ENCODE assay signal across 8 cellular contexts in the genomic region with DNA sequence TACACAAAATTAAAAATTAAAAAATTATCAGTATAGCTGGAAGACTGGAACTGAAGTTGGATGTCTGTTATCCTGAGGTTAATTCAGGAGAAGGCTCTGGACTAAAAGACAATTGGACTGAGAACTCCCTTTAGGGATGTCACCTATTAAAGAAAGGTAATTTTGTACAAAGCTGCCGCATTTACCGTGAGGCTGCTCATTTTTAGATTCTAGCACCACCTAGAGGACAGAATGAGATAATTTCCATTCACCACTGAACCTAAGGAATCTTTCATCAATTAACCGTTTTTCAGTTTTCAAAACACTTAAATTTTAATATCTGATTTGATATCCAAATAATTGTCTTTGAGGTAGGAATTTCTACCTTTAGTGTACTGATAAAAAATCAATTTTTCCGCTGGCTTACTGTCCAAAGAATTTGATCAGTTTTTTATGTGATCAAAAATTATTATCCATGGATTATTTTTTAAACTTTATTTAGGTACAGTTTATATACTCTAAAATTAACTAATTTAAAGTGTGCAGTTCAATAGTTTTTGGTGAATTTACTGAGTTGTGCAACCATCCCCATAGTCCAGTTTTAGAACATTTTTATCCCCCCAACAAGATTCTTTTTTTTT.
DNase-seq lines count a peak whose midpoint lies in the region; ATAC-seq and TF ChIP-seq lines count a peak whose summit lies in the region.

No MANE protein-coding gene starts in this region.

- peak; percentile 84 for TF ChIP-seq CTCF in AG10803 (conservative IDR thresholded peaks at IDR 0.05; ENCODE audit: low read length)

- no peak overlapping the region for H3K27ac Mint-ChIP-seq in T-helper 17 cell

- DNase-seq in AG10803 (ENCODE audit: low read depth) (peak; percentile 30), NCI-H1417 (lab: John Stamatoyannopoulos, UW) (peak; percentile 37 to 79 (median 75)), T-helper 17 cell (no peak), fibroblast of the conjunctiva (ENCODE audit: low read depth) (peak; percentile 23), putamen (ENCODE audit: low spot score) (peak; percentile 43)
- DNase-seq in activated CD4-positive, CD25-positive, alpha-beta regulatory T cell (lab: John Stamatoyannopoulos, UW), result no peak

- H3K4me3 ChIP-seq in AG10803 (ENCODE audit: low read length), result no peak overlapping the region

- H3K36me3 Mint-ChIP-seq in T-helper 17 cell (ENCODE audit: low read depth), result no peaks in the 10 kb centered on the region

- peak; percentile 41 for ATAC-seq in GM18498 (IDR thresholded peaks at IDR 0.05; ENCODE audit: unreplicated experiment)
- peak; percentile 74 for ATAC-seq in T-helper 17 cell
- ATAC-seq in HG02678 (IDR thresholded peaks at IDR 0.05; ENCODE audit: unreplicated experiment), result no peak

- H3K27me3 Mint-ChIP-seq in T-helper 17 cell, result peaks cover 15% of the 10 kb centered on the region

- H3K4me3 Mint-ChIP-seq in T-helper 17 cell, result no peak overlapping the region

- no peaks in the 10 kb centered on the region for H3K9me3 ChIP-seq in T-helper 17 cell (ENCODE audit: control insufficient read depth, low read length, poor library complexity, severe bottlenecking)

- H3K4me1 Mint-ChIP-seq in T-helper 17 cell, result peaks cover 7% of the 10 kb centered on the region

Comparison
In these comparisons a context has a peak if more than half of its experiments do, and no peak if none do; other contexts are left out.
1. DNase-seq: peak in AG10803 (single experiment), NCI-H1417 (3 of 3), fibroblast of the conjunctiva (single experiment) and putamen (single experiment); none in T-helper 17 cell (0 of 3) and activated CD4-positive, CD25-positive, alpha-beta regulatory T cell (0 of 4).